Comparison of ENCODE assay signal across 2 cellular contexts in the genomic region with DNA sequence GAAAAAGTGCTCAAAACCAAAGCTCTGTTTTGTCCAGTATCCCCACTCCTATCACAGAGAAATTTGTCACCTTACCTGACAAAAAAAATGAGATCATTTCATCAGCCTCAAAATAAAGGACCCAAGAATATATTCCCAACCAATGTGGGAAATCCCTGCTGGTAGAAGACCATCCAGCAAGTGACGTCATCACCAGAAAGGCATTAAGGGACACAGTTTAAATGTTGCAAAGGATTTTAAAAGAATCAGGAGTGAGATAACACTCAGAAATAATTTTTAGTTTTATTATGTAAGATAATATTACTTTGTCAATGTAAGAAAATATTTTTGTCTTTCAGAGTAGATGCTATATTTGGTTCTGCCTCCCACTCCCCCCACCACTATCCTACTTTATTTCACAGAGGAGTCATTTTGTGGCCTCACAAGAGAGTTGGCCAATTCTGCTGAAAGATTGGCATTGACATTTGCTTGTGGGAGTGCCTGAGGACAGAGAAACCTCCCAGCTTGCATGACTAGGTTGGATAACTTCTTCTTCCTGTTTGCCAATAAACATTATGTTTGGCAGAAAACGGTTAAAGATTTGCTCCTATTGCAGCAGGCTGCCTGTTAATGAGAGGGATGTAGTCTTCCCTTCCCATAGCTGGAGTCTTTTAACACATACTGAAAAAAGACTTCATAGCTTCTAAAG.
TF ChIP-seq lines count a peak whose summit lies in the region.

No MANE protein-coding gene starts in this region.

TF ChIP-seq in IMR-90, 13 proteins besides CTCF, POLR2A, EP300 and RAD21:
- TF ChIP-seq, protein P1, sequence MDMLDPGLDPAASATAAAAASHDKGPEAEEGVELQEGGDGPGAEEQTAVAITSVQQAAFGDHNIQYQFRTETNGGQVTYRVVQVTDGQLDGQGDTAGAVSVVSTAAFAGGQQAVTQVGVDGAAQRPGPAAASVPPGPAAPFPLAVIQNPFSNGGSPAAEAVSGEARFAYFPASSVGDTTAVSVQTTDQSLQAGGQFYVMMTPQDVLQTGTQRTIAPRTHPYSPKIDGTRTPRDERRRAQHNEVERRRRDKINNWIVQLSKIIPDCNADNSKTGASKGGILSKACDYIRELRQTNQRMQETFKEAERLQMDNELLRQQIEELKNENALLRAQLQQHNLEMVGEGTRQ (IDR thresholded peaks at IDR 0.05; ENCODE audit: low read depth, low read length) = no peak
- TF ChIP-seq MAZ (IDR thresholded peaks at IDR 0.05; ENCODE audit: borderline replicate concordance, low read depth, low read length) (no peak), RFX5 (IDR thresholded peaks at IDR 0.05; ENCODE audit: low read depth, low read length) (no peak), SMC3 (IDR thresholded peaks at IDR 0.05; ENCODE audit: low read depth, low read length) (no peak), NFE2L2 (IDR thresholded peaks at IDR 0.05; ENCODE audit: low read depth, low read length) (no peak), MXI1 (IDR thresholded peaks at IDR 0.05; ENCODE audit: borderline replicate concordance, low read depth, low read length) (no peak), BHLHE40 (IDR thresholded peaks at IDR 0.05; ENCODE audit: low read depth, low read length) (no peak), MAFK (IDR thresholded peaks at IDR 0.05; ENCODE audit: low read depth, low read length) (no peak), FOS (IDR thresholded peaks at IDR 0.05; ENCODE audit: low read depth, low read length) (no peak), CHD1 (IDR thresholded peaks at IDR 0.05; ENCODE audit: low read depth, low read length) (no peak), CEBPB (IDR thresholded peaks at IDR 0.05; ENCODE audit: low read depth, low read length) (no peak)
- TF ChIP-seq, protein P2, sequence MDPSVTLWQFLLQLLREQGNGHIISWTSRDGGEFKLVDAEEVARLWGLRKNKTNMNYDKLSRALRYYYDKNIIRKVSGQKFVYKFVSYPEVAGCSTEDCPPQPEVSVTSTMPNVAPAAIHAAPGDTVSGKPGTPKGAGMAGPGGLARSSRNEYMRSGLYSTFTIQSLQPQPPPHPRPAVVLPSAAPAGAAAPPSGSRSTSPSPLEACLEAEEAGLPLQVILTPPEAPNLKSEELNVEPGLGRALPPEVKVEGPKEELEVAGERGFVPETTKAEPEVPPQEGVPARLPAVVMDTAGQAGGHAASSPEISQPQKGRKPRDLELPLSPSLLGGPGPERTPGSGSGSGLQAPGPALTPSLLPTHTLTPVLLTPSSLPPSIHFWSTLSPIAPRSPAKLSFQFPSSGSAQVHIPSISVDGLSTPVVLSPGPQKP (IDR thresholded peaks at IDR 0.05; ENCODE audit: borderline replicate concordance, low read depth, low read length) = no peak

TF ChIP-seq in GM23338, 12 proteins besides CTCF, POLR2A, EP300 and RAD21:
- TF ChIP-seq ZNF114 (CRISPR knock-in tag; IDR thresholded peaks at IDR 0.05) = no peak
- TF ChIP-seq, protein P3, sequence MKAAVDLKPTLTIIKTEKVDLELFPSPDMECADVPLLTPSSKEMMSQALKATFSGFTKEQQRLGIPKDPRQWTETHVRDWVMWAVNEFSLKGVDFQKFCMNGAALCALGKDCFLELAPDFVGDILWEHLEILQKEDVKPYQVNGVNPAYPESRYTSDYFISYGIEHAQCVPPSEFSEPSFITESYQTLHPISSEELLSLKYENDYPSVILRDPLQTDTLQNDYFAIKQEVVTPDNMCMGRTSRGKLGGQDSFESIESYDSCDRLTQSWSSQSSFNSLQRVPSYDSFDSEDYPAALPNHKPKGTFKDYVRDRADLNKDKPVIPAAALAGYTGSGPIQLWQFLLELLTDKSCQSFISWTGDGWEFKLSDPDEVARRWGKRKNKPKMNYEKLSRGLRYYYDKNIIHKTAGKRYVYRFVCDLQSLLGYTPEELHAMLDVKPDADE (IDR thresholded peaks at IDR 0.05) = no peak
- no peak for TF ChIP-seq NANOG (IDR thresholded peaks at IDR 0.05; ENCODE audit: borderline replicate concordance)
- TF ChIP-seq ZNF331 (CRISPR knock-in tag; IDR thresholded peaks at IDR 0.05; ENCODE audit: low read depth) = no peak
- TF ChIP-seq STAT1 (IDR thresholded peaks at IDR 0.05; ENCODE audit: unreplicated experiment) = no peak
TF ChIP-seq in GM23338: peak in this region for 0.
